Comparison of ENCODE assay signal across 14 cellular contexts in the genomic region with DNA sequence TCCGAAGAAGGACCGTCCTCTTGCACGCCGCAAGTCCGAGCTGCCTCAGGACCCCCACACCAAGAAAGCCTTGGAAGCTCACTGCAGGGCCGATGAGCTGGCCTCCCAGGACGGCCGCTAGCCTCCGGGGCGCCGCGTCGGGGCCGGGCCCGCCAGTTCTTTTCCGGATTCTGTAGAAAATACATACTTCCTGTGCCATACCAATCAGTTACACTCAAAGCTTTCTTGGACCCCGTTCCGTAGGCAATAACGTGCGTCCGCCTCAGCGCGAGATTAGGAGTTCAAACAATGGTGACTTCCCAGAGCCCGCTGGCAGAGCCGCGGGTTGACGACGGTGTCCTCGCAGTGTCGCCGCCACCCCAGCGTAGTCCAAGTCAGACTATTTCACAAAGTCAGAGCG. TPM values are rescaled to one million over a fixed set of nuclear protein-coding genes. Genes with fewer than 3 reads are reported as not detected.
DNase-seq lines count a peak whose midpoint lies in the region; ATAC-seq and TF ChIP-seq lines count a peak whose summit lies in the region.
"Had no signal": no experiment of that assay in that cellular context is flagged by ENCODE, and none has a peak within 500 bp of the region (broad histone marks: within the 10 kb centered on the region; RNA-seq: fewer than 3 reads in every experiment).

No MANE protein-coding gene starts in this region.

- H3K4me3 Mint-ChIP-seq in activated naive CD8-positive, alpha-beta T cell, result no peak overlapping the region
- H3K4me3 Mint-ChIP-seq in activated naive CD8-positive, alpha-beta T cell treated with anti-CD3 and anti-CD28 coated beads for 36 hours, result no peak overlapping the region
- H3K4me3 Mint-ChIP-seq in CD14-positive monocyte, result no peak overlapping the region
- H3K4me3 Mint-ChIP-seq: B cell; CD4-positive, alpha-beta memory T cell had no signal

- H3K27me3 ChIP-seq in PC-9 (ENCODE audit: insufficient read depth, low read depth), result no peaks in the 10 kb centered on the region

- TF ChIP-seq CTCF in CD14-positive monocyte (IDR thresholded peaks at IDR 0.05), result no peak
- TF ChIP-seq CTCF in PC-9 (conservative IDR thresholded peaks at IDR 0.05), result no peak

- H3K4me1 ChIP-seq in PC-9 (replicated peaks; ENCODE audit: insufficient read depth), result no peaks in the 10 kb centered on the region

- no peaks in the 10 kb centered on the region for H3K79me2 ChIP-seq in PC-9 (ENCODE audit: low read depth)

- no peaks in the 10 kb centered on the region for H4K20me1 ChIP-seq in PC-9 (ENCODE audit: insufficient read depth)

- no peak overlapping the region for H3K27ac ChIP-seq in PC-9
- H3K27ac ChIP-seq: GM23248 had no signal

- H3K9me3 ChIP-seq in PC-9 (ENCODE audit: insufficient read depth, low read depth), result no peaks in the 10 kb centered on the region

- intact Hi-C loops in CD14-positive monocyte (cut with micrococcal nuclease) (no loop called here), sciatic nerve (cut with DNase I) (no loop called here), PC-9 (cut with micrococcal nuclease; ENCODE audit: unreplicated experiment) (no loop called here)

- POLR2A ChIA-PET in PC-9 (lab: Charles Lee; ENCODE audit: unreplicated experiment), result no interaction called here

- no peaks in the 10 kb centered on the region for H3K4me1 Mint-ChIP-seq in activated naive CD8-positive, alpha-beta T cell (ENCODE audit: low read depth)
- H3K4me1 Mint-ChIP-seq in activated naive CD8-positive, alpha-beta T cell treated with anti-CD3 and anti-CD28 coated beads for 36 hours, result no peaks in the 10 kb centered on the region
- H3K4me1 Mint-ChIP-seq in CD14-positive monocyte, result peaks cover 9% of the 10 kb centered on the region
- H3K4me1 Mint-ChIP-seq: B cell had no signal

- H3K9me3 Mint-ChIP-seq in activated naive CD8-positive, alpha-beta T cell (ENCODE audit: low read depth), result no peaks in the 10 kb centered on the region
- H3K9me3 Mint-ChIP-seq in activated naive CD8-positive, alpha-beta T cell treated with anti-CD3 and anti-CD28 coated beads for 36 hours, result no peaks in the 10 kb centered on the region
- peaks cover 0 to 3% (median 0%) of the 10 kb centered on the region in 7 donors for H3K9me3 Mint-ChIP-seq in CD14-positive monocyte

- no peaks in the 10 kb centered on the region for H3K9me2 ChIP-seq in PC-9 (ENCODE audit: insufficient read depth)

- ATAC-seq in sciatic nerve, result no peak
- ATAC-seq: GM12878 had no signal

- peaks cover 9% of the 10 kb centered on the region for H3K36me3 ChIP-seq in PC-9 (ENCODE audit: low read depth)

- no peaks in the 10 kb centered on the region for H3K36me3 Mint-ChIP-seq in activated naive CD8-positive, alpha-beta T cell
- peaks cover 4% of the 10 kb centered on the region for H3K36me3 Mint-ChIP-seq in activated naive CD8-positive, alpha-beta T cell treated with anti-CD3 and anti-CD28 coated beads for 36 hours
- peaks cover 46 to 61% of the 10 kb centered on the region in 2 donors for H3K36me3 Mint-ChIP-seq in CD14-positive monocyte

- H2AFZ ChIP-seq in PC-9, result no peak overlapping the region
- H2AFZ ChIP-seq: GM23248 had no signal

- H3K27ac Mint-ChIP-seq in activated naive CD8-positive, alpha-beta T cell, result peak overlapping the region; percentile 1
- no peak overlapping the region for H3K27ac Mint-ChIP-seq in activated naive CD8-positive, alpha-beta T cell treated with anti-CD3 and anti-CD28 coated beads for 36 hours
- peak overlapping the region in 4 of 7 donors; percentile 13 to 78 (median 50) for H3K27ac Mint-ChIP-seq in CD14-positive monocyte

- DNase-seq in activated naive CD8-positive, alpha-beta T cell treated with anti-CD3 and anti-CD28 coated beads for 36 hours, result no peak
- DNase-seq in CD14-positive monocyte (ENCODE audit: low spot score) (no peak), SHP77 treated with DMSO at 0.1 percent for 48 hours (lab: John Stamatoyannopoulos, UW) (peak; percentile 90), sciatic nerve (ENCODE audit: low spot score) (peak; percentile 51), PC-9 (no peak), H4 (ENCODE audit: low spot score) (no peak)
- DNase-seq: C1 segment of cervical spinal cord; CD4-positive, alpha-beta memory T cell; DMS79; GM23248; H7 had no signal

- H3K27me3 Mint-ChIP-seq in activated naive CD8-positive, alpha-beta T cell, result no peaks in the 10 kb centered on the region
- no peaks in the 10 kb centered on the region for H3K27me3 Mint-ChIP-seq in activated naive CD8-positive, alpha-beta T cell treated with anti-CD3 and anti-CD28 coated beads for 36 hours
- H3K27me3 Mint-ChIP-seq in CD14-positive monocyte (ENCODE audit: low read depth in 3 of 3), result peaks cover 0 to 3% (median 0%) of the 10 kb centered on the region in 3 donors
- H3K27me3 Mint-ChIP-seq: B cell; CD4-positive, alpha-beta memory T cell had no signal

- BruUV-seq in PC-9 (replicated peaks; lab: Mats Ljungman, UMichigan), result no TSS peak

- no peak overlapping the region for H3K4me3 ChIP-seq in PC-9
- H3K4me3 ChIP-seq: GM12878, GM23248 had no signal

- no peak overlapping the region for H3K4me2 ChIP-seq in PC-9

- CTCF ChIA-PET in PC-9 (lab: Charles Lee), result interaction anchor here (0.6 kb wide), 1 partner anchor 23 kb away, joined by 5 read pairs; no protein-coding TSS in a partner anchor

- H3F3A ChIP-seq in PC-9 (ENCODE audit: insufficient read depth, low read depth), result peaks cover 10% of the 10 kb centered on the region; the same call in 1 of the 2 replicates

RNA-seq across cellular contexts. Expression of a gene that starts 39.2 kb away (rescaled TPM):
- total RNA-seq in activated naive CD8-positive, alpha-beta T cell treated with anti-CD3 and anti-CD28 coated beads for 36 hours, result 100 to 1,000 TPM; 216 to 227 TPM
- polyA plus RNA-seq in CD14-positive monocyte, result 10 to 100 TPM; 14.7 to 23.6 TPM
- 496 TPM for total RNA-seq in sciatic nerve
- 1,203 and 1,268 TPM in 2 replicates for total RNA-seq in PC-9 (2021)
- 112 and 113 TPM in 2 replicates for total RNA-seq in H4 (2014; rRNA removed; shearing (Covaris generic))

Comparison
In these comparisons a context has a peak if more than half of its experiments do, and no peak if none do; other contexts are left out.
1. DNase-seq: peak in SHP77 treated with DMSO at 0.1 percent for 48 hours (single experiment) and sciatic nerve (single experiment); none in activated naive CD8-positive, alpha-beta T cell treated with anti-CD3 and anti-CD28 coated beads for 36 hours (single experiment), CD14-positive monocyte (single experiment), PC-9 (0 of 2) and H4 (single experiment).